In genomic region chr6:3210024-3210610, GRCh38 we compare ENCODE assay signal across 1 cellular context.
TF ChIP-seq lines count a peak whose summit lies in the region.

No MANE protein-coding gene starts in this region.

TF ChIP-seq in GM23338, 12 proteins besides CTCF, POLR2A, EP300 and RAD21 (continued from another document):
- TF ChIP-seq POLR2AphosphoS5 (IDR thresholded peaks at IDR 0.05; ENCODE audit: low read depth) = no peak
- no peak for TF ChIP-seq EZH2phosphoT487 (IDR thresholded peaks at IDR 0.05; ENCODE audit: unreplicated experiment)
- TF ChIP-seq ETS1 (IDR thresholded peaks at IDR 0.05) = no peak
